ENCODE assay signal across 15 cellular contexts in genomic region chr1:116359871-116360270, GRCh38. TPM values are rescaled to one million over a fixed set of nuclear protein-coding genes. Genes with fewer than 3 reads are reported as not detected.
DNase-seq lines count a peak whose midpoint lies in the region; ATAC-seq and TF ChIP-seq lines count a peak whose summit lies in the region.
"Had no signal": no experiment of that assay in that cellular context is flagged by ENCODE, and none has a peak within 500 bp of the region (broad histone marks: within the 10 kb centered on the region; RNA-seq: fewer than 3 reads in every experiment).

No MANE protein-coding gene starts in this region.

- no peak overlapping the region for H2AFZ ChIP-seq in hepatocyte
- H2AFZ ChIP-seq: GM23248 had no signal

- H3K4me3 Mint-ChIP-seq in activated naive CD8-positive, alpha-beta T cell treated with anti-CD3 and anti-CD28 coated beads for 36 hours, result no peak overlapping the region
- no peak overlapping the region for H3K4me3 Mint-ChIP-seq in activated naive CD8-positive, alpha-beta T cell treated with anti-CD3 and anti-CD28 coated beads, Interleukin-2, amount 50 U/mL, for 24 hours
- H3K4me3 Mint-ChIP-seq in activated T-helper 2 cell treated with anti-CD3 and anti-CD28 coated beads, Interferon-gamma antibody, Interleukin-2, Interleukin-4, amounts not matched to agents 10 μg/mL and 5 μg/mL and 100 μg/mL, durations not matched to agents 14 hours and 24 hours and 36 hours (ENCODE audit: low read depth), result no peak overlapping the region
- H3K4me3 Mint-ChIP-seq: CD4-positive, CD25-positive, alpha-beta regulatory T cell; H9 had no signal

- H3K9me2 ChIP-seq in hepatocyte (replicated peaks; ENCODE audit: insufficient read depth), result no peaks in the 10 kb centered on the region

- intact Hi-C loops in activated T-helper 2 cell treated with anti-CD3 and anti-CD28 coated beads, Interferon-gamma antibody, Interleukin-2, Interleukin-4, amounts not matched to agents 10 μg/mL and 5 μg/mL and 100 μg/mL, durations not matched to agents 14 hours and 24 hours and 36 hours (cut with micrococcal nuclease), result no loop called here

- H3K27ac ChIP-seq in SK-N-MC (peak overlapping the region; percentile 100), hepatocyte (peak overlapping the region; percentile 61)
- H3K27ac ChIP-seq: 22Rv1; BLaER1 treated with 17β-estradiol and CSF1 and Interleukin-3, amounts not matched to agents 10 nM and 100 nM; GM23248 had no signal

- peaks cover 14% of the 10 kb centered on the region for H3K4me1 Mint-ChIP-seq in activated naive CD8-positive, alpha-beta T cell treated with anti-CD3 and anti-CD28 coated beads for 36 hours
- H3K4me1 Mint-ChIP-seq in activated naive CD8-positive, alpha-beta T cell treated with anti-CD3 and anti-CD28 coated beads, Interleukin-2, amount 50 U/mL, for 24 hours, result peaks cover 8% of the 10 kb centered on the region
- peaks cover 2% of the 10 kb centered on the region for H3K4me1 Mint-ChIP-seq in activated T-helper 2 cell treated with anti-CD3 and anti-CD28 coated beads, Interferon-gamma antibody, Interleukin-2, Interleukin-4, amounts not matched to agents 10 μg/mL and 5 μg/mL and 100 μg/mL, durations not matched to agents 14 hours and 24 hours and 36 hours (ENCODE audit: low read depth)

- H3K4me3 ChIP-seq in SK-N-MC, result peak overlapping the region; percentile 55
- no peak overlapping the region for H3K4me3 ChIP-seq in hepatocyte
- H3K4me3 ChIP-seq: BLaER1 treated with 17β-estradiol and CSF1 and Interleukin-3, amounts not matched to agents 10 nM and 100 nM; GM23248 had no signal

- no peak overlapping the region for H3K4me2 ChIP-seq in hepatocyte
- H3K4me2 ChIP-seq: BLaER1 treated with 17β-estradiol and CSF1 and Interleukin-3, amounts not matched to agents 10 nM and 100 nM had no signal

- no peaks in the 10 kb centered on the region for H3K36me3 Mint-ChIP-seq in activated naive CD8-positive, alpha-beta T cell treated with anti-CD3 and anti-CD28 coated beads for 36 hours
- H3K36me3 Mint-ChIP-seq in activated naive CD8-positive, alpha-beta T cell treated with anti-CD3 and anti-CD28 coated beads, Interleukin-2, amount 50 U/mL, for 24 hours (ENCODE audit: low read depth), result no peaks in the 10 kb centered on the region
- H3K36me3 Mint-ChIP-seq in activated T-helper 2 cell treated with anti-CD3 and anti-CD28 coated beads, Interferon-gamma antibody, Interleukin-2, Interleukin-4, amounts not matched to agents 10 μg/mL and 5 μg/mL and 100 μg/mL, durations not matched to agents 14 hours and 24 hours and 36 hours (ENCODE audit: low read depth), result no peaks in the 10 kb centered on the region
- H3K36me3 Mint-ChIP-seq: CD4-positive, CD25-positive, alpha-beta regulatory T cell had no signal

- peak overlapping the region; percentile 54 for H3K9ac ChIP-seq in SK-N-MC (ENCODE audit: insufficient read length)
- H3K9ac ChIP-seq: BLaER1 treated with 17β-estradiol and CSF1 and Interleukin-3, amounts not matched to agents 10 nM and 100 nM; GM23248 had no signal

- no peak for TF ChIP-seq CTCF in hepatocyte (IDR thresholded peaks at IDR 0.05; ENCODE audit: poor library complexity)

- DNase-seq in activated naive CD8-positive, alpha-beta T cell treated with anti-CD3 and anti-CD28 coated beads for 36 hours, result no peak
- no peak for DNase-seq in activated naive CD8-positive, alpha-beta T cell treated with anti-CD3 and anti-CD28 coated beads, Interleukin-2, amount 50 U/mL, for 24 hours
- DNase-seq in SK-N-MC (ENCODE audit: low read depth, low spot score), result no peak
- no peak for DNase-seq in hepatocyte (ENCODE audit: low spot score)
- no peak for DNase-seq in AML-193 (lab: John Stamatoyannopoulos, UW)
- DNase-seq in hippocampal formation (lab: John Stamatoyannopoulos, UW), result no peak
- no peak for DNase-seq in activated T-helper 2 cell treated with anti-CD3 and anti-CD28 coated beads, Interferon-gamma antibody, Interleukin-2, Interleukin-4, amounts not matched to agents 10 μg/mL and 5 μg/mL and 100 μg/mL, durations not matched to agents 14 hours and 24 hours and 36 hours (ENCODE audit: low spot score)
- DNase-seq: CD4-positive, CD25-positive, alpha-beta regulatory T cell; DMS53; GF-D8; GM23248; H9 had no signal

- H3K9me3 ChIP-seq in SK-N-MC (ENCODE audit: low read depth, low read length) (no peaks in the 10 kb centered on the region), hepatocyte (ENCODE audit: low read depth) (no peaks in the 10 kb centered on the region)

- WGBS in hepatocyte (ENCODE audit: low lambda C conversion rate, missing lambda C conversion rate), result 91% methylated on average over 1 of the region's 1 CpG

- no peak for ATAC-seq in activated naive CD8-positive, alpha-beta T cell treated with anti-CD3 and anti-CD28 coated beads, Interleukin-2, amount 50 U/mL, for 24 hours
- no peak for ATAC-seq in GM19023 (IDR thresholded peaks at IDR 0.05; ENCODE audit: unreplicated experiment)

- H3K4me1 ChIP-seq in hepatocyte (ENCODE audit: insufficient read depth), result peaks cover 10% of the 10 kb centered on the region

- H3K27me3 ChIP-seq in hepatocyte, result no peaks in the 10 kb centered on the region
- H3K27me3 ChIP-seq: BLaER1 treated with 17β-estradiol and CSF1 and Interleukin-3, amounts not matched to agents 10 nM and 100 nM had no signal

- H3K9me3 Mint-ChIP-seq in activated naive CD8-positive, alpha-beta T cell treated with anti-CD3 and anti-CD28 coated beads for 36 hours, result no peaks in the 10 kb centered on the region
- no peaks in the 10 kb centered on the region for H3K9me3 Mint-ChIP-seq in activated naive CD8-positive, alpha-beta T cell treated with anti-CD3 and anti-CD28 coated beads, Interleukin-2, amount 50 U/mL, for 24 hours
- no peaks in the 10 kb centered on the region for H3K9me3 Mint-ChIP-seq in activated T-helper 2 cell treated with anti-CD3 and anti-CD28 coated beads, Interferon-gamma antibody, Interleukin-2, Interleukin-4, amounts not matched to agents 10 μg/mL and 5 μg/mL and 100 μg/mL, durations not matched to agents 14 hours and 24 hours and 36 hours
- H3K9me3 Mint-ChIP-seq: H9 had no signal

- no peaks in the 10 kb centered on the region for H4K20me1 ChIP-seq in hepatocyte (ENCODE audit: insufficient read depth, poor library complexity, severe bottlenecking)
- H4K20me1 ChIP-seq: BLaER1 treated with 17β-estradiol and CSF1 and Interleukin-3, amounts not matched to agents 10 nM and 100 nM had no signal

- no peaks in the 10 kb centered on the region for H3K79me2 ChIP-seq in hepatocyte

- H3K27ac Mint-ChIP-seq in activated naive CD8-positive, alpha-beta T cell treated with anti-CD3 and anti-CD28 coated beads for 36 hours, result peak overlapping the region; percentile 3
- H3K27ac Mint-ChIP-seq in activated naive CD8-positive, alpha-beta T cell treated with anti-CD3 and anti-CD28 coated beads, Interleukin-2, amount 50 U/mL, for 24 hours, result no peak overlapping the region
- H3K27ac Mint-ChIP-seq in activated T-helper 2 cell treated with anti-CD3 and anti-CD28 coated beads, Interferon-gamma antibody, Interleukin-2, Interleukin-4, amounts not matched to agents 10 μg/mL and 5 μg/mL and 100 μg/mL, durations not matched to agents 14 hours and 24 hours and 36 hours, result no peak overlapping the region

- H3K36me3 ChIP-seq in SK-N-MC (ENCODE audit: insufficient read depth, low read length), result no peaks in the 10 kb centered on the region
- H3K36me3 ChIP-seq in hepatocyte (replicated peaks; ENCODE audit: insufficient read depth, low read depth), result no peaks in the 10 kb centered on the region
- H3K36me3 ChIP-seq: BLaER1 treated with 17β-estradiol and CSF1 and Interleukin-3, amounts not matched to agents 10 nM and 100 nM had no signal

- no peaks in the 10 kb centered on the region for H3K27me3 Mint-ChIP-seq in activated naive CD8-positive, alpha-beta T cell treated with anti-CD3 and anti-CD28 coated beads for 36 hours
- H3K27me3 Mint-ChIP-seq in activated naive CD8-positive, alpha-beta T cell treated with anti-CD3 and anti-CD28 coated beads, Interleukin-2, amount 50 U/mL, for 24 hours, result no peaks in the 10 kb centered on the region
- H3K27me3 Mint-ChIP-seq in activated T-helper 2 cell treated with anti-CD3 and anti-CD28 coated beads, Interferon-gamma antibody, Interleukin-2, Interleukin-4, amounts not matched to agents 10 μg/mL and 5 μg/mL and 100 μg/mL, durations not matched to agents 14 hours and 24 hours and 36 hours (ENCODE audit: low read depth), result peaks cover 21% of the 10 kb centered on the region

RNA-seq across cellular contexts. Expression of gene ATP1A1, which starts 13.2 kb away (rescaled TPM):
- 100 to 1,000 TPM; 234 to 243 TPM for total RNA-seq in activated naive CD8-positive, alpha-beta T cell treated with anti-CD3 and anti-CD28 coated beads for 36 hours
- 559 and 564 TPM in 2 replicates for total RNA-seq in hepatocyte
- polyA plus RNA-seq in hepatocyte, result 412 and 415 TPM in 2 replicates
- 196 and 200 TPM in 2 replicates for total RNA-seq in activated T-helper 2 cell treated with anti-CD3 and anti-CD28 coated beads, Interferon-gamma antibody, Interleukin-2, Interleukin-4, amounts not matched to agents 10 μg/mL and 5 μg/mL and 100 μg/mL, durations not matched to agents 14 hours and 24 hours and 36 hours
